8 cellular contexts compared by ENCODE assay signal in genomic region chr6:28944412-28945006, GRCh38. TPM values are rescaled to one million over a fixed set of nuclear protein-coding genes. Genes with fewer than 3 reads are reported as not detected.
DNase-seq lines count a peak whose midpoint lies in the region; ATAC-seq and TF ChIP-seq lines count a peak whose summit lies in the region.

No MANE protein-coding gene starts in this region.

- no peak for ATAC-seq in HG03432 (IDR thresholded peaks at IDR 0.05; ENCODE audit: unreplicated experiment)

- peak overlapping the region; percentile 56 to 70 for H3K27ac ChIP-seq in liver (ENCODE audit: low read depth in 1 of 2, low read length in 2 of 2)

- no peak for TF ChIP-seq CTCF in liver (IDR thresholded peaks at IDR 0.05; ENCODE audit: low read depth, low read length, missing input control)

- intact Hi-C loops in activated CD4-positive, alpha-beta T cell treated with anti-CD3 and anti-CD28 coated beads, Interleukin-2, amount 10 ng/mL, durations not matched to agents 24 days and 14 days (cut with micrococcal nuclease): loop anchor here (1.0 to 10.0 kb wide), 6 partner anchors 37 to 1767 kb away; no protein-coding TSS in a partner anchor

- H3K4me3 ChIP-seq in liver (ENCODE audit: low read depth in 1 of 3, low read length in 3 of 3): peak overlapping the region; percentile 27 to 74 (median 71)

- WGBS in liver: 12% methylated on average over 13 of the region's 13 CpGs

- peaks cover 3% of the 10 kb centered on the region for H3K9me3 Mint-ChIP-seq in activated CD4-positive, alpha-beta T cell treated with anti-CD3 and anti-CD28 coated beads, Interleukin-2, amount 10 ng/mL, durations not matched to agents 24 days and 14 days

- peaks cover 4% of the 10 kb centered on the region for H3K36me3 Mint-ChIP-seq in activated CD4-positive, alpha-beta T cell treated with anti-CD3 and anti-CD28 coated beads, Interleukin-2, amount 10 ng/mL, durations not matched to agents 24 days and 14 days (ENCODE audit: low read depth)

- no peak for TF ChIP-seq RAD21 in liver (IDR thresholded peaks at IDR 0.05)

- peaks cover 0 to 28% (median 21%) of the 10 kb centered on the region in 4 donors for H3K4me1 ChIP-seq in liver (ENCODE audit: control insufficient read depth in 4 of 4, insufficient read depth in 4 of 4, low read length in 3 of 4)

- H3K4me1 Mint-ChIP-seq in activated CD4-positive, alpha-beta T cell treated with anti-CD3 and anti-CD28 coated beads, Interleukin-2, amount 10 ng/mL, durations not matched to agents 24 days and 14 days: peaks cover 47% of the 10 kb centered on the region

- H3K27me3 Mint-ChIP-seq in activated CD4-positive, alpha-beta T cell treated with anti-CD3 and anti-CD28 coated beads, Interleukin-2, amount 10 ng/mL, durations not matched to agents 24 days and 14 days: peaks cover 4% of the 10 kb centered on the region

- no peaks in the 10 kb centered on the region for H3K27me3 ChIP-seq in liver (ENCODE audit: control insufficient read depth in 4 of 4, insufficient read depth in 4 of 4, low read length in 3 of 4)

- no peaks in the 10 kb centered on the region for H3K9me3 ChIP-seq in liver (ENCODE audit: control insufficient read depth in 4 of 4, low read length in 3 of 4)

- peak; percentile 60 for DNase-seq in NCI-H2196 (lab: John Stamatoyannopoulos, UW; ENCODE audit: unreplicated experiment)
- DNase-seq in NCI-H2196 treated with DMSO at 0.1 percent for 48 hours (lab: John Stamatoyannopoulos, UW; ENCODE audit: unreplicated experiment): no peak
- peak; percentile 70 for DNase-seq in NCI-H460 (ENCODE audit: extremely low read depth, low read depth)
- DNase-seq in activated CD4-positive, alpha-beta T cell treated with anti-CD3 and anti-CD28 coated beads, Interleukin-2, amount 10 ng/mL, durations not matched to agents 24 days and 14 days: peak; percentile 91
- DNase-seq in dermis blood vessel endothelial cell: peak; percentile 87
- peak; percentile 82 for DNase-seq in stimulated activated CD4-positive, alpha-beta T cell treated with anti-CD3 and anti-CD28 coated beads, Interleukin-4, amount 100 ng/mL, for 24 hours

- H3K9ac ChIP-seq in liver (ENCODE audit: low read depth in 1 of 2, low read length in 2 of 2): peak overlapping the region in 1 of 2 donors; percentile 91

- H3K4me3 Mint-ChIP-seq in activated CD4-positive, alpha-beta T cell treated with anti-CD3 and anti-CD28 coated beads, Interleukin-2, amount 10 ng/mL, durations not matched to agents 24 days and 14 days: peak overlapping the region; percentile 87

- peak overlapping the region; percentile 88 for H3K27ac Mint-ChIP-seq in activated CD4-positive, alpha-beta T cell treated with anti-CD3 and anti-CD28 coated beads, Interleukin-2, amount 10 ng/mL, durations not matched to agents 24 days and 14 days

- no peaks in the 10 kb centered on the region for H3K36me3 ChIP-seq in liver (ENCODE audit: control insufficient read depth in 4 of 4, insufficient read depth in 3 of 4, low read depth in 1 of 4, low read length in 3 of 4)

TF ChIP-seq in liver, 16 proteins besides CTCF, POLR2A, EP300 and RAD21:
- TF ChIP-seq GABPA (IDR thresholded peaks at IDR 0.05 in 1 of 2, conservative IDR thresholded peaks at IDR 0.05 in 1 of 2) (no peak), REST (IDR thresholded peaks at IDR 0.05) (no peak), HNF4G (IDR thresholded peaks at IDR 0.05) (no peak), ATF3 (IDR thresholded peaks at IDR 0.05) (peak; percentile 99), EGR1 (IDR thresholded peaks at IDR 0.05; ENCODE audit: low read depth in 2 of 2) (no peak), ZBTB33 (IDR thresholded peaks at IDR 0.05) (no peak), JUND (IDR thresholded peaks at IDR 0.05) (no peak), YY1 (IDR thresholded peaks at IDR 0.05) (no peak), FOXA1 (IDR thresholded peaks at IDR 0.05) (peak; percentile 8), TAF1 (conservative IDR thresholded peaks at IDR 0.05) (peak; percentile 13), NR2F2 (IDR thresholded peaks at IDR 0.05) (no peak), FOXA2 (IDR thresholded peaks at IDR 0.05) (peak; percentile 2), HNF4A (conservative IDR thresholded peaks at IDR 0.05) (peak in 1 of 2 donors; percentile 5), MAX (IDR thresholded peaks at IDR 0.05) (no peak), SP1 (IDR thresholded peaks at IDR 0.05) (no peak), RXRA (IDR thresholded peaks at IDR 0.05) (no peak)
TF ChIP-seq in liver: peak in this region for 5.

RNA-seq across cellular contexts. Expression of gene TRIM27, which starts 20.7 kb away (rescaled TPM):
- 59.6 and 62.8 TPM in 2 replicates for total RNA-seq in NCI-H460 (2014; rRNA removed; shearing (Covaris generic))
- polyA plus RNA-seq in NCI-H460 (2014; cell fraction: nucleus; rRNA removed): 100 and 104 TPM in 2 replicates
- 64.8 and 67.3 TPM in 2 replicates for total RNA-seq in activated CD4-positive, alpha-beta T cell treated with anti-CD3 and anti-CD28 coated beads, Interleukin-2, amount 10 ng/mL, durations not matched to agents 24 days and 14 days
- total RNA-seq in dermis blood vessel endothelial cell (72.9 and 83.0 TPM in 2 replicates), liver (10 to 100 TPM; 27.3 to 63.3 TPM)
- 10 to 100 TPM; 19.6 to 37.7 TPM for polyA plus RNA-seq in liver
